ENCODE assay signal across 8 cellular contexts in the genomic region with DNA sequence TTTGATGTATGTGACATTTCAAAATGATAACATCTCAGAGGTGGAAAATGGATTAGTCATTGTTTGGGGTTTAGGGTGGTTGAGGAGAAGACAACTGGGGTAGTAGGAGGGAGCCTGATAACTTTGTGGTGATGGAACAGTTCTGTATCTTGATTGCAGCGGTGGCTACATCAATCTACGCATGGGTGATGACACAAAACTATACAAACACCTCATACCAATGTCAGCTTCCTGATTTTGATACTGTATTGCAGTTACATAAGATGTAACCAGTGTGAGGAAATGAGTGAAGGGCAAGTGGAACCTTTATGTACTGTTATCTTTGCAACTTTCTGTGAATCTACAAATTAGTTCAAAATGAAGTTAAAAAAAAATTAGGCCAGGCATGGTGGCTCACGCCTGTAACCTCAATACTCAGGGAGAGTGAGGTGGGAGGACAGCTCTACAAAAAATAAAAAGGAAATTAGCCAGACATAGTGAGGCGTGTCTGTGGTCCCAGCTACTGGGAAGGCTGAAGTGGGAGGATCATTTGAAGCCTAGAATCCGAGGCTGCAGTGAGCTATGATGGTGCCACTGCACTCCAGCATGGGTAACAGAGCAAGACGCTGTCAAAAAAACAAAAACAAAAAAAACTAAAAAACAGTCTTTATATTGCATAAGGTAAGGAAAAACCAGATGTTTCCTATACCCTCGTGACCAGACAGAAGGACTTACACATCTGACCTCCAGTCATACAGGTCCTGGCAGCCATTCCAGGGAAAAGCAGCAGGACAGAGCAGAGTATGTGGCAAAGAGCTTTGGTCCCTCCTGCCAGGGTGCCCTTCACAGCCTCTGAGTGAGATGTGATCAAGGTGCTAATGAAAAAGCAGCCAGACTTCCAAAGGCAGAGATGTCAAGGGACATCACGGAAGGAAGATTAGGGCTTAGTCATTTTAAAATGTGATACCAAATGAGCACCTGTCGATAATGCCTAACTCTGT. TPM values are rescaled to one million over a fixed set of nuclear protein-coding genes. Genes with fewer than 3 reads are reported as not detected.
DNase-seq lines count a peak whose midpoint lies in the region; ATAC-seq and TF ChIP-seq lines count a peak whose summit lies in the region.

No MANE protein-coding gene starts in this region.

- TF ChIP-seq CTCF in heart left ventricle (IDR thresholded peaks at IDR 0.05) (no peak), nephron progenitor cell (IDR thresholded peaks at IDR 0.05) (no peak)

- peak overlapping the region; percentile 56 for H3K4me3 Mint-ChIP-seq in stimulated activated naive CD8-positive, alpha-beta T cell treated with anti-CD3 and anti-CD28 coated beads, Interleukin-15, Interleukin-2, amounts not matched to agents 100 ng/mL and 50 ng/mL, for 24 hours
- H3K4me3 Mint-ChIP-seq in nephron progenitor cell = no peak overlapping the region

- peaks cover 5 to 83% (median 54%) of the 10 kb centered on the region in 12 donors for H3K4me1 ChIP-seq in heart left ventricle

- TF ChIP-seq POLR2A in heart left ventricle (IDR thresholded peaks at IDR 0.05) = no peak
- TF ChIP-seq POLR2A in GM18505 (IDR thresholded peaks at IDR 0.05; ENCODE audit: borderline replicate concordance, extremely low read depth, insufficient read depth, insufficient read length) = no peak

- peak overlapping the region in 10 of 12 donors; percentile 3 to 65 (median 22) for H3K27ac ChIP-seq in heart left ventricle

- 49 to 55% (median 53%) methylated on average over 9 of the region's 9 CpGs for whole genome bisulfite sequencing in heart left ventricle, 4 donors

- no peak overlapping the region for H3K4me3 ChIP-seq in heart left ventricle

- no peaks in the 10 kb centered on the region for H3K9me3 Mint-ChIP-seq in stimulated activated naive CD8-positive, alpha-beta T cell treated with anti-CD3 and anti-CD28 coated beads, Interleukin-15, Interleukin-2, amounts not matched to agents 100 ng/mL and 50 ng/mL, for 24 hours
- H3K9me3 Mint-ChIP-seq in nephron progenitor cell = peaks cover 64% of the 10 kb centered on the region

- H3K27me3 ChIP-seq in heart left ventricle = no peaks in the 10 kb centered on the region

- peak overlapping the region; percentile 89 for H3K27ac Mint-ChIP-seq in stimulated activated naive CD8-positive, alpha-beta T cell treated with anti-CD3 and anti-CD28 coated beads, Interleukin-15, Interleukin-2, amounts not matched to agents 100 ng/mL and 50 ng/mL, for 24 hours
- H3K27ac Mint-ChIP-seq in nephron progenitor cell = no peak overlapping the region

- ATAC-seq in heart left ventricle = peak; percentile 23 to 60 (median 49)
- ATAC-seq in GM18505 (IDR thresholded peaks at IDR 0.05; ENCODE audit: unreplicated experiment) = no peak

- peak; percentile 13 for DNase-seq in activated CD8-positive, alpha-beta memory T cell treated with anti-CD3 and anti-CD28 coated beads, Interleukin-2, amount 50 U/mL, for 24 hours (ENCODE audit: extremely low read depth)
- DNase-seq in activated CD8-positive, alpha-beta memory T cell treated with anti-CD3 and anti-CD28 coated beads, Interleukin-2, amount 50 U/mL, for 4 hours = no peak
- peak; percentile 59 for DNase-seq in activated CD4-positive, alpha-beta T cell treated with anti-CD3 and anti-CD28 coated beads for 48 hours
- DNase-seq in heart left ventricle (peak in 1 of 5 donors; percentile 56), nephron progenitor cell (no peak), cortex of kidney (lab: John Stamatoyannopoulos, UW) (no peak)

- no peaks in the 10 kb centered on the region for H3K36me3 ChIP-seq in heart left ventricle

- peaks cover 25% of the 10 kb centered on the region for H3K27me3 Mint-ChIP-seq in stimulated activated naive CD8-positive, alpha-beta T cell treated with anti-CD3 and anti-CD28 coated beads, Interleukin-15, Interleukin-2, amounts not matched to agents 100 ng/mL and 50 ng/mL, for 24 hours
- no peaks in the 10 kb centered on the region for H3K27me3 Mint-ChIP-seq in nephron progenitor cell (ENCODE audit: low read depth, poor library complexity)

- peaks cover 16% of the 10 kb centered on the region for H3K4me1 Mint-ChIP-seq in stimulated activated naive CD8-positive, alpha-beta T cell treated with anti-CD3 and anti-CD28 coated beads, Interleukin-15, Interleukin-2, amounts not matched to agents 100 ng/mL and 50 ng/mL, for 24 hours (ENCODE audit: low read depth)
- peaks cover 6% of the 10 kb centered on the region for H3K4me1 Mint-ChIP-seq in nephron progenitor cell

- H3K36me3 Mint-ChIP-seq in stimulated activated naive CD8-positive, alpha-beta T cell treated with anti-CD3 and anti-CD28 coated beads, Interleukin-15, Interleukin-2, amounts not matched to agents 100 ng/mL and 50 ng/mL, for 24 hours (ENCODE audit: low read depth) = peaks cover 4% of the 10 kb centered on the region
- H3K36me3 Mint-ChIP-seq in nephron progenitor cell (ENCODE audit: low read depth) = peaks cover 61% of the 10 kb centered on the region

- H3K9me3 ChIP-seq in heart left ventricle = no peaks in the 10 kb centered on the region

- intact Hi-C loops in heart left ventricle (cut with DNase I) = loop anchor here in 2 of 10 donors (10.0 kb wide), 2 partner anchors 47 to 53 kb away; a partner anchor contains a TSS

RNA-seq across cellular contexts. Expression of a gene that starts 50.8 kb away (rescaled TPM):
- 10 to 100 TPM; 17.2 to 49.7 (median 22.1) TPM for total RNA-seq in heart left ventricle
- polyA plus RNA-seq in heart left ventricle = 10 to 100 TPM; 11.1 to 25.1 TPM

Comparison
In these comparisons a context has a peak if more than half of its experiments do, and no peak if none do; other contexts are left out.
1. DNase-seq: peak in activated CD8-positive, alpha-beta memory T cell treated with anti-CD3 and anti-CD28 coated beads, Interleukin-2, amount 50 U/mL, for 24 hours (single experiment) and activated CD4-positive, alpha-beta T cell treated with anti-CD3 and anti-CD28 coated beads for 48 hours (single experiment); none in activated CD8-positive, alpha-beta memory T cell treated with anti-CD3 and anti-CD28 coated beads, Interleukin-2, amount 50 U/mL, for 4 hours (single experiment), nephron progenitor cell (single experiment) and cortex of kidney (single experiment).